ENCODE assay signal across 22 cellular contexts in genomic region chr2:31404302-31404701, GRCh38. TPM values are rescaled to one million over a fixed set of nuclear protein-coding genes. Genes with fewer than 3 reads are reported as not detected.
"Had no signal": no experiment of that assay in that cellular context is flagged by ENCODE, and none has a peak within 500 bp of the region (broad histone marks: within the 10 kb centered on the region; RNA-seq: fewer than 3 reads in every experiment).

No MANE protein-coding gene starts in this region.

- H3K27ac ChIP-seq: esophagus muscularis mucosa, heart left ventricle, psoas muscle, right lobe of liver, spleen, tibial artery, upper lobe of left lung, uterus had no signal

- H3K36me3 ChIP-seq: esophagus muscularis mucosa, heart left ventricle, spleen, tibial artery, upper lobe of left lung, uterus had no signal

- ATAC-seq: heart left ventricle; left colon; left ventricle myocardium superior; psoas muscle; stimulated activated memory B cell treated with anti-CD40 and anti-IgM and Interleukin-4, amounts not matched to agents 10 μg/mL and 1 μg/mL and 100 μg/mL, for 72 hours had no signal

- H3K4me1 ChIP-seq: esophagus muscularis mucosa, heart left ventricle, psoas muscle, spleen, tibial artery, upper lobe of left lung, uterus had no signal

- H3K4me3 ChIP-seq: esophagus muscularis mucosa, heart left ventricle, lung, psoas muscle, right lobe of liver, spleen, tibial artery, upper lobe of left lung, uterus had no signal

- H3K9me3 ChIP-seq: esophagus muscularis mucosa, heart left ventricle, psoas muscle, right lobe of liver, spleen, tibial artery, upper lobe of left lung, uterus had no signal

- DNase-seq: effector memory CD4-positive, alpha-beta T cell; foreskin melanocyte; heart left ventricle; hippocampal formation; left colon; left ventricle myocardium superior; mesendoderm; naive B cell; psoas muscle; retina; spleen; stimulated activated CD4-positive, alpha-beta T cell treated with anti-CD3 and anti-CD28 coated beads, Interleukin-15, amount 100 ng/mL, for 24 hours; stimulated activated CD4-positive, alpha-beta T cell treated with anti-CD3 and anti-CD28 coated beads, Interleukin-1b, Interleukin-23, amount 100 ng/mL, for 48 hours; stimulated activated CD4-positive, alpha-beta T cell treated with anti-CD3 and anti-CD28 coated beads, Interleukin-4, amount 100 ng/mL, for 24 hours; tibial artery; upper lobe of left lung; uterus had no signal

- H3K27me3 ChIP-seq: esophagus muscularis mucosa, heart left ventricle, right lobe of liver, spleen, tibial artery, upper lobe of left lung, uterus had no signal

RNA-seq across cellular contexts. Expression of gene XDH, which starts 10.2 kb away (rescaled TPM):
- total RNA-seq: left ventricle myocardium superior, spleen, temporal lobe had no signal
